In the genomic region with DNA sequence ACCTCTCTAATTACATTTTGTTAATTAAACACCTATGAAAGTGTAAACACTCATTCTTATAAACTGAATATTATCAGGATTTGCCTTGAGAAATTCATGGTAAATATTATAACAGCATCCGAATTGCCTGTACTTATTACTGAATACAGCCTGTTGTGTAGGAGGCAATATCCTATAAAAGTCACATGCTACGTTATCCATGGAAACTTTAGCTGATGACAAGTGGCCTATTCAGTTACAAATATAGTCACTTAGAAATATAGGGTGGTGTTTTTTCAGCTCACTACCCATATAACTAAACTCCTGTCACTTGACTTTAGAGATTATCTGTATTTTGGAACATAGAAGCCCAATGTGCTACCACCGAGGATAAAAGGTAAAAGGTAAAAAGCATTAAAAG, we compare ENCODE assay signal across 1 cellular context.
TF ChIP-seq lines count a peak whose summit lies in the region.

No MANE protein-coding gene starts in this region.

TF ChIP-seq in IMR-90, 13 proteins besides CTCF, POLR2A, EP300 and RAD21 (continued from another document):
- TF ChIP-seq ELK1 (IDR thresholded peaks at IDR 0.05; ENCODE audit: borderline replicate concordance, low read depth, low read length), result no peak
- TF ChIP-seq MXI1 (IDR thresholded peaks at IDR 0.05; ENCODE audit: borderline replicate concordance, low read depth, low read length), result no peak
- TF ChIP-seq MAZ (IDR thresholded peaks at IDR 0.05; ENCODE audit: borderline replicate concordance, low read depth, low read length), result no peak
- TF ChIP-seq MAFK (IDR thresholded peaks at IDR 0.05; ENCODE audit: low read depth, low read length), result no peak
